8 cellular contexts compared by ENCODE assay signal in genomic region chr15:67093146-67093874, GRCh38. TPM values are rescaled to one million over a fixed set of nuclear protein-coding genes. Genes with fewer than 3 reads are reported as not detected.
A peak's percentile ranks its signal among the peaks of the same experiment; 100 is the strongest.
DNase-seq lines count a peak whose midpoint lies in the region; ATAC-seq and TF ChIP-seq lines count a peak whose summit lies in the region.

No MANE protein-coding gene starts in this region.

- POLR2A ChIA-PET in WTC11 (lab: Charles Lee) = no interaction called here

- DNase-seq in WTC11 (ENCODE audit: low spot score) (no peak), omental fat pad (ENCODE audit: low spot score) (peak; percentile 18), OCI-M2 (lab: John Stamatoyannopoulos, UW; ENCODE audit: unreplicated experiment) (no peak)

- H3K4me1 Mint-ChIP-seq in WTC11 = peaks cover 59% of the 10 kb centered on the region

- no peaks in the 10 kb centered on the region for H3K36me3 Mint-ChIP-seq in WTC11

- H3K27me3 Mint-ChIP-seq in WTC11 (ENCODE audit: low read depth) = no peaks in the 10 kb centered on the region

- CTCF ChIA-PET in WTC11 (lab: Charles Lee) = interaction anchor here (1.1 to 1.8 kb wide), 2 partner anchors 72 to 147 kb away, joined by 4 read pairs; no protein-coding TSS in a partner anchor

- no peak overlapping the region for H3K4me3 Mint-ChIP-seq in WTC11

- peak; percentile 48 for ATAC-seq in GM19025 (IDR thresholded peaks at IDR 0.05; ENCODE audit: low read depth, unreplicated experiment)
- ATAC-seq in HG03159 (IDR thresholded peaks at IDR 0.05; ENCODE audit: unreplicated experiment) = peak; percentile 49
- ATAC-seq in WTC11 = no peak
- no peak for ATAC-seq in omental fat pad (ENCODE audit: low FRiP score)
- ATAC-seq in GM19397 (IDR thresholded peaks at IDR 0.05; ENCODE audit: unreplicated experiment) = no peak
- no peak for ATAC-seq in HG02938 (IDR thresholded peaks at IDR 0.05; ENCODE audit: unreplicated experiment)
- no peak for ATAC-seq in GM18873 (IDR thresholded peaks at IDR 0.05; ENCODE audit: low FRiP score, unreplicated experiment)

- no peaks in the 10 kb centered on the region for H3K9me3 Mint-ChIP-seq in WTC11

- no peak for TF ChIP-seq CTCF in WTC11 (IDR thresholded peaks at IDR 0.05)
- TF ChIP-seq CTCF in omental fat pad (IDR thresholded peaks at IDR 0.05) = no peak

- H3K27ac Mint-ChIP-seq in WTC11 = peak overlapping the region; percentile 47; the same call in 1 of the 2 replicates

TF ChIP-seq in WTC11, 78 proteins besides CTCF, POLR2A, EP300 and RAD21:
- TF ChIP-seq ERG (CRISPR knock-in tag; IDR thresholded peaks at IDR 0.05) = no peak
- no peak for TF ChIP-seq NR2C2 (CRISPR knock-in tag; IDR thresholded peaks at IDR 0.05)
- TF ChIP-seq, protein P1, sequence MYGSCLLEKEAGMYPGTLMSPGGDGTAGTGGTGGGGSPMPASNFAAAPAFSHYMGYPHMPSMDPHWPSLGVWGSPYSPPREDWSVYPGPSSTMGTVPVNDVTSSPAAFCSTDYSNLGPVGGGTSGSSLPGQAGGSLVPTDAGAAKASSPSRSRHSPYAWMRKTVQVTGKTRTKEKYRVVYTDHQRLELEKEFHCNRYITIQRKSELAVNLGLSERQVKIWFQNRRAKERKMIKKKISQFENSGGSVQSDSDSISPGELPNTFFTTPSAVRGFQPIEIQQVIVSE (CRISPR knock-in tag; IDR thresholded peaks at IDR 0.05; ENCODE audit: borderline replicate concordance) = no peak
- no peak for TF ChIP-seq JUN (CRISPR knock-in tag; IDR thresholded peaks at IDR 0.05)
- TF ChIP-seq, protein P2, sequence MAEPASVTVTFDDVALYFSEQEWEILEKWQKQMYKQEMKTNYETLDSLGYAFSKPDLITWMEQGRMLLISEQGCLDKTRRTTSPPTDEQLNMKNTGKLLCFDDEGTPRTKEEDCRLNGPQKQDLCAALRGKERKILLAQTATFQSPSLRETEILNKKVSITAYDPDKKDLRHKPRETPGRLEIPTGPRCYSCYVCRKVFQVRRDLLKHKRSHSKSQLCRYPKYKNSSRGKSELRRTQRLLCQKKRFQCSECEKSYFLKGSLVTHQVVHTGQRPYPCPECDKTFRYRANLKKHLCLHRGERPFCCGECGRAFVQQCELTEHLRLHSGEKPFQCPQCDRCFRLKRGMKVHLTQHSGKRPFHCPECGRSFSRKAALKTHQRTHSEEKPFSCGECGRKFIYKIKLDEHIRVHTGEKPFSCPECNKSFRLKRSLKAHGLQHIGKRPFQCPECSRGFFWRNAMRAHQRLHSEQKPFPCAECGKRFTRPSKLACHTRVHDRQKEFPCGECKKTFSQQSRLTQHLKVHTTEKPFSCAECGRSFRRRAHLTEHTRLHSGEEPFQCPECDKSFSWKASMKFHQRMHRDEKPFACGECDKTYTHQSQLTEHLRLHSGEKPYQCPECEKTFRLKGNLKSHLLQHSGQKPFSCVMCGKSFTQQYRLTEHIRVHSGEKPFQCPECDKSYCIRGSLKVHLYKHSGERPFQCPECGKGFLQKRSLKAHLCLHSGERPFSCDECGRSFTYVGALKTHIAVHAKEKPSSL (CRISPR knock-in tag; conservative IDR thresholded peaks at IDR 0.05) = no peak
- no peak for TF ChIP-seq HMGA2 (CRISPR knock-in tag; IDR thresholded peaks at IDR 0.05)
- no peak for TF ChIP-seq TEAD4 (CRISPR knock-in tag; IDR thresholded peaks at IDR 0.05)
- no peak for TF ChIP-seq ZNF317 (CRISPR knock-in tag; IDR thresholded peaks at IDR 0.05; ENCODE audit: borderline replicate concordance, low read depth)
- no peak for TF ChIP-seq EMX1 (CRISPR knock-in tag; IDR thresholded peaks at IDR 0.05)
- TF ChIP-seq JAZF1 (CRISPR knock-in tag; IDR thresholded peaks at IDR 0.05) = no peak
- no peak for TF ChIP-seq KAT7 (CRISPR knock-in tag; IDR thresholded peaks at IDR 0.05; ENCODE audit: borderline replicate concordance)
- no peak for TF ChIP-seq SP1 (CRISPR knock-in tag; conservative IDR thresholded peaks at IDR 0.05)
- TF ChIP-seq GTF2I (CRISPR knock-in tag; conservative IDR thresholded peaks at IDR 0.05) = no peak
- no peak for TF ChIP-seq NR3C1 (CRISPR knock-in tag; conservative IDR thresholded peaks at IDR 0.05; ENCODE audit: low read depth)
- TF ChIP-seq, protein P3, sequence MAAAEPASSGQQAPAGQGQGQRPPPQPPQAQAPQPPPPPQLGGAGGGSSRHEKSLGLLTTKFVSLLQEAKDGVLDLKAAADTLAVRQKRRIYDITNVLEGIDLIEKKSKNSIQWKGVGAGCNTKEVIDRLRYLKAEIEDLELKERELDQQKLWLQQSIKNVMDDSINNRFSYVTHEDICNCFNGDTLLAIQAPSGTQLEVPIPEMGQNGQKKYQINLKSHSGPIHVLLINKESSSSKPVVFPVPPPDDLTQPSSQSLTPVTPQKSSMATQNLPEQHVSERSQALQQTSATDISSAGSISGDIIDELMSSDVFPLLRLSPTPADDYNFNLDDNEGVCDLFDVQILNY (CRISPR knock-in tag; IDR thresholded peaks at IDR 0.05) = no peak
- no peak for TF ChIP-seq ETV6 (CRISPR knock-in tag; IDR thresholded peaks at IDR 0.05)

RNA-seq across cellular contexts. Expression of gene SMAD3, which starts 27.9 kb away (rescaled TPM):
- total RNA-seq in WTC11 (2021) = 20.2 to 34.6 TPM (median 25.0 TPM) in 3 replicates
- total RNA-seq in omental fat pad = 10 to 100 TPM; 30.9 to 58.1 (median 49.9) TPM

Comparison
In these comparisons a context has a peak if more than half of its experiments do, and no peak if none do; other contexts are left out.
1. ATAC-seq: peak in GM19025 (single experiment) and HG03159 (single experiment); none in WTC11 (single experiment), omental fat pad (single experiment), GM19397 (single experiment), HG02938 (single experiment) and GM18873 (single experiment).